Comparison of ENCODE assay signal across 8 cellular contexts in the genomic region with DNA sequence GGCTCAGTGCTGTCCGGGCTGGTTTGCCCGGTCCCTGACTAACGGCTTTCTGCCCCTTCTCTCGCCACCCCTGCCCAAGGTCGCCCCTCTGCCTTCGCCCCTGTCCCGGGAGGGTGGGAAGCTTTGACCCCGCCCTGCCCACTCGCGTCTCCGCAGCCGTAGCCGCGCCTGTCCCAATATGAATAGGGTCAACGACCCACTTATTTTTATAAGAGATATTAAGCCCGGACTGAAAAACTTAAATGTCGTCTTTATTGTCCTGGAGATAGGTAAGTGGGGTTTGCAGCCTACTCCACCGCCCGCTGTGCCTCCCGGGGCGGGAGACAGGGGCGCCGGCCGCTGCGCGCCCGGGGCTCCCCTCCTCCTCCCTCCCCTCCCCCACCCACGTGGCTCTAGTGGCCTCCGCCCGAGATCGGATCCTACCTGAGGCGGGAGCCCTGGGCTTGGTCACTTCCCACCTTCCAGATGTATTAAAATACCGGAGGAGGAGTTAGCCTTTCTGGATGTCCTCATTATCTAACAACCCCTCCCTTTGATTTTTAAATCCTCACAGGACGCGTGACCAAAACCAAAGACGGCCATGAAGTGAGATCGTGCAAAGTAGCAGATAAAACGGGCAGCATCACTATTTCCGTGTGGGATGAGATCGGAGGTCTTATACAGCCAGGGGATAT. TPM values are rescaled to one million over a fixed set of nuclear protein-coding genes. Genes with fewer than 3 reads are reported as not detected.
A peak's percentile ranks its signal among the peaks of the same experiment; 100 is the strongest.
DNase-seq lines count a peak whose midpoint lies in the region; TF ChIP-seq lines count a peak whose summit lies in the region.

No MANE protein-coding gene starts in this region.

- no peaks in the 10 kb centered on the region for H3K9me3 ChIP-seq in HAP-1

- peaks cover 12% of the 10 kb centered on the region for H3K4me1 ChIP-seq in HAP-1

- peaks cover 17% of the 10 kb centered on the region for H3K36me3 ChIP-seq in HAP-1 (replicated peaks)

- in situ Hi-C loops in HAP-1 (cut with MboI; ENCODE audit: low sequenced_read_pairs), result no loop called here

- POLR2A ChIA-PET in GM10248 (lab: Yijun Ruan, JAX), result interaction anchor here (0.5 to 1.8 kb wide), 17 partner anchors 8 to 1512 kb away, joined by 3 to 23 read pairs (median 6); partner anchors contain the start of gene GLS

- H3K27me3 ChIP-seq in HAP-1 (ENCODE audit: low read depth), result peaks cover 9% of the 10 kb centered on the region

- no peak for TF ChIP-seq CTCF in GM10248 (IDR thresholded peaks at IDR 0.05; ENCODE audit: control extremely low read depth, extremely low read depth, low read depth, missing control alignments)

- H3K4me3 ChIP-seq in HAP-1, result peak overlapping the region; percentile 58

- CTCF ChIA-PET in GM10248 (lab: Yijun Ruan, JAX), result interaction anchor here (1.0 kb wide), 1 partner anchor 13 kb away, joined by 3 read pairs; no protein-coding TSS in a partner anchor

- peak overlapping the region; percentile 99 for H3K27ac ChIP-seq in epithelial cell of prostate

- peak; percentile 55 for DNase-seq in GM10248 (ENCODE audit: extremely low spot score)
- DNase-seq in HAP-1 (ENCODE audit: low spot score in 2 of 2), result peak; percentile 45 to 80
- DNase-seq in MV-4-11 (lab: John Stamatoyannopoulos, UW), result peak; percentile 14
- DNase-seq in activated CD8-positive, alpha-beta memory T cell treated with anti-CD3 and anti-CD28 coated beads for 48 hours (ENCODE audit: low read depth in 2 of 3, low spot score in 2 of 3), result peak; percentile 56 to 71 (median 57)
- no peak for DNase-seq in epithelial cell of prostate (ENCODE audit: low read depth, low spot score)
- DNase-seq in myocyte (ENCODE audit: low read depth), result peak; percentile 69
- peak; percentile 67 for DNase-seq in stimulated activated naive CD4-positive, alpha-beta T cell treated with Interleukin-2 at 50 U/mL for 16 hours (lab: John Stamatoyannopoulos, UW)
- DNase-seq in kidney glomerular epithelial cell (lab: John Stamatoyannopoulos, UW), result no peak

RNA-seq across cellular contexts. Expression of gene NABP1, which starts 0.6 kb away (rescaled TPM):
- 30.8 and 46.9 TPM in 2 replicates for total RNA-seq in myocyte
- 35.4 TPM for polyA plus RNA-seq in myocyte (2012)

Comparison
In these comparisons a context has a peak if more than half of its experiments do, and no peak if none do; other contexts are left out.
1. DNase-seq: peak in GM10248 (single experiment), HAP-1 (2 of 2), MV-4-11 (single experiment), activated CD8-positive, alpha-beta memory T cell treated with anti-CD3 and anti-CD28 coated beads for 48 hours (3 of 3), myocyte (single experiment) and stimulated activated naive CD4-positive, alpha-beta T cell treated with Interleukin-2 at 50 U/mL for 16 hours (single experiment); none in epithelial cell of prostate (single experiment) and kidney glomerular epithelial cell (single experiment).